ENCODE assay signal across 10 cellular contexts in genomic region chr6:149499066-149499465, GRCh38. TPM values are rescaled to one million over a fixed set of nuclear protein-coding genes. Genes with fewer than 3 reads are reported as not detected.
A peak's percentile ranks its signal among the peaks of the same experiment; 100 is the strongest.
DNase-seq lines count a peak whose midpoint lies in the region; ATAC-seq lines count a peak whose summit lies in the region.
"Had no signal": no experiment of that assay in that cellular context is flagged by ENCODE, and none has a peak within 500 bp of the region (broad histone marks: within the 10 kb centered on the region; RNA-seq: fewer than 3 reads in every experiment).

No MANE protein-coding gene starts in this region.

- H3K9me3 Mint-ChIP-seq in central memory CD8-positive, alpha-beta T cell, result no peaks in the 10 kb centered on the region
- no peaks in the 10 kb centered on the region for H3K9me3 Mint-ChIP-seq in naive thymus-derived CD8-positive, alpha-beta T cell

- no peaks in the 10 kb centered on the region for H3K27me3 Mint-ChIP-seq in central memory CD8-positive, alpha-beta T cell
- no peaks in the 10 kb centered on the region for H3K27me3 Mint-ChIP-seq in naive thymus-derived CD8-positive, alpha-beta T cell

- POLR2A ChIA-PET in naive thymus-derived CD8-positive, alpha-beta T cell (lab: Charles Lee), result interaction anchor here (0.6 to 1.2 kb wide), 6 partner anchors 9 to 183 kb away, joined by 3 to 6 read pairs (median 3); partner anchors contain the start of gene PPIL4

- peaks cover 13% of the 10 kb centered on the region for H3K4me1 Mint-ChIP-seq in central memory CD8-positive, alpha-beta T cell
- peaks cover 13 to 64% (median 41%) of the 10 kb centered on the region in 4 donors for H3K4me1 Mint-ChIP-seq in naive thymus-derived CD8-positive, alpha-beta T cell

- DNase-seq in DMS 273 (lab: John Stamatoyannopoulos, UW; ENCODE audit: unreplicated experiment), result peak; percentile 88
- DNase-seq in NCI-H1105 (lab: John Stamatoyannopoulos, UW), result peak; percentile 15
- DNase-seq in central memory CD8-positive, alpha-beta T cell (ENCODE audit: low spot score in 2 of 2), result no peak
- DNase-seq in naive thymus-derived CD8-positive, alpha-beta T cell, result no peak
- DNase-seq in mesenteric fat pad (ENCODE audit: low spot score), result no peak
- DNase-seq in UCSD-AML1 (lab: John Stamatoyannopoulos, UW; ENCODE audit: unreplicated experiment), result no peak
- no peak for DNase-seq in NCI-H526 treated with DMSO at 0.1 percent for 48 hours (lab: John Stamatoyannopoulos, UW)
- DNase-seq: cerebellar nuclear complex, NCI-H1092 had no signal

- H3K4me3 Mint-ChIP-seq in central memory CD8-positive, alpha-beta T cell, result no peak overlapping the region
- no peak overlapping the region for H3K4me3 Mint-ChIP-seq in naive thymus-derived CD8-positive, alpha-beta T cell

- peaks cover 15% of the 10 kb centered on the region for H3K36me3 Mint-ChIP-seq in central memory CD8-positive, alpha-beta T cell (ENCODE audit: insufficient read depth)
- peaks cover 0 to 25% (median 7%) of the 10 kb centered on the region in 3 donors for H3K36me3 Mint-ChIP-seq in naive thymus-derived CD8-positive, alpha-beta T cell

- ATAC-seq in central memory CD8-positive, alpha-beta T cell (replicated peaks; ENCODE audit: extremely low read depth, poor library complexity, severe bottlenecking), result no peak
- ATAC-seq in naive thymus-derived CD8-positive, alpha-beta T cell, result no peak
- no peak for ATAC-seq in HG02642 (IDR thresholded peaks at IDR 0.05; ENCODE audit: poor library complexity, unreplicated experiment)

- peak overlapping the region; percentile 69 for H3K27ac Mint-ChIP-seq in central memory CD8-positive, alpha-beta T cell (ENCODE audit: low read depth)
- H3K27ac Mint-ChIP-seq in naive thymus-derived CD8-positive, alpha-beta T cell, result peak overlapping the region; percentile 16 to 89 (median 76)

RNA-seq across cellular contexts. Expression of gene ZC3H12D, which starts 14.3 kb away (rescaled TPM):
- 10 to 100 TPM; 61.9 to 63.5 TPM for total RNA-seq in naive thymus-derived CD8-positive, alpha-beta T cell
- 1 to 10 TPM; 1.1 to 1.7 (median 1.5) TPM for polyA plus RNA-seq in naive thymus-derived CD8-positive, alpha-beta T cell
- 3.0 TPM for total RNA-seq in mesenteric fat pad

RNA-seq across cellular contexts. Expression of gene PPIL4, which starts 46.8 kb away (rescaled TPM):
- 10 to 100 TPM; 35.2 to 39.5 TPM for total RNA-seq in naive thymus-derived CD8-positive, alpha-beta T cell
- polyA plus RNA-seq in naive thymus-derived CD8-positive, alpha-beta T cell, result 10 to 100 TPM in 2 of 3 donors, 1 to 10 TPM in 1; 7.1 to 11.8 (median 11.8) TPM
- 23.0 TPM for total RNA-seq in mesenteric fat pad

Comparison
In these comparisons a context has a peak if more than half of its experiments do, and no peak if none do; other contexts are left out.
1. DNase-seq: peak in DMS 273 (single experiment) and NCI-H1105 (single experiment); none in central memory CD8-positive, alpha-beta T cell (0 of 2), naive thymus-derived CD8-positive, alpha-beta T cell (0 of 10), mesenteric fat pad (single experiment), UCSD-AML1 (single experiment) and NCI-H526 treated with DMSO at 0.1 percent for 48 hours (single experiment).
2. RNA of gene ZC3H12D, which starts 14.3 kb away (total RNA-seq): 61.9 to 63.5 TPM in naive thymus-derived CD8-positive, alpha-beta T cell; 3.0 TPM in mesenteric fat pad (single experiment); every median in the first group is over 10 times any median in the second.